ENCODE assay signal across 12 cellular contexts in the genomic region with DNA sequence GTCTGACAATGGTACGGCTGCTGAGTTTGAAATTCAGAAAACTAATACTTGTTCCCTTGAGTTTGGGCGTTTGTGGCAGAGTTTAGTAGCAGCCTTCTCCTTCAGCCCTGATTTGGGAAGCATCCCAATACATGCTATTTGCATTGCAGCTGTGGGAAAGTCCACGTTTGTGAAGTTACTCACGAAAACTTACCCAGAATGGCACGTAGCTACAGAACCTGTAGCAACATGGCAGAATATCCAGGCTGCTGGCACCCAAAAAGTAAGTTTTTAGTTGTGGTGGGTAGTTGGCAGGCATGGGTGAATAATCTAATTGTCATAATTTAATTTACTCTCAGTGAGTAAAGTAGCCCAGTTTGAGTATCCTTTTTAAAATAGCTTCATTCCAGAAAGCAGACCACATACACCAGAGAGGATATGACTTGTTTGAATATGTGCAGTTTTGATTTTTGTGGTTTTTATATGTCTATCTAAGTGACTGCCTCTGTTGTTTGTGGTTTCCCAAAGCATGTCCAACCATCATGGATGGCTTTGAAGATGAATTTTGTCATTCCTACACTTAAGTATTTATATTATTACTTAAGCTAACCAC. TPM values are rescaled to one million over a fixed set of nuclear protein-coding genes. Genes with fewer than 3 reads are reported as not detected.
A peak's percentile ranks its signal among the peaks of the same experiment; 100 is the strongest.
DNase-seq lines count a peak whose midpoint lies in the region; ATAC-seq, FAIRE-seq and TF ChIP-seq lines count a peak whose summit lies in the region.
"Had no signal": no experiment of that assay in that cellular context is flagged by ENCODE, and none has a peak within 500 bp of the region (broad histone marks: within the 10 kb centered on the region; RNA-seq: fewer than 3 reads in every experiment).

No MANE protein-coding gene starts in this region.

- no peak overlapping the region for H3K9ac ChIP-seq in GM23248
- H3K9ac ChIP-seq in keratinocyte (ENCODE audit: control insufficient read depth, extremely low read depth, insufficient read depth, low read length), result peak overlapping the region; percentile 43

- 74 to 75% methylated on average over 5 of the region's 5 CpGs for WGBS in GM23248 (ENCODE audit: low coverage in 1 of 2, low lambda C conversion rate in 2 of 2, missing lambda C conversion rate in 2 of 2), 2 experiments

- no peaks in the 10 kb centered on the region for H3K36me3 ChIP-seq in GM23248 (ENCODE audit: low read depth)
- peaks cover 3 to 17% of the 10 kb centered on the region in 2 experiments for H3K36me3 ChIP-seq in keratinocyte (ENCODE audit: control insufficient read depth in 2 of 2, extremely low read depth in 1 of 2, insufficient read depth in 2 of 2, low read length in 2 of 2)
- H3K36me3 ChIP-seq: right atrium auricular region had no signal

- no peak for TF ChIP-seq CTCF in keratinocyte (optimal IDR thresholded peaks at IDR 0.05 in 1 of 3, IDR thresholded peaks at IDR 0.05 in 1 of 3, conservative IDR thresholded peaks at IDR 0.05 in 1 of 3; ENCODE audit: extremely low read depth in 1 of 3, insufficient read depth in 2 of 3, low read length in 3 of 3)

- in situ Hi-C loops in GM23248 (cut with MboI), result no loop called here

- H3K79me2 ChIP-seq in GM23248 (ENCODE audit: insufficient read depth), result peaks cover 87% of the 10 kb centered on the region
- H3K79me2 ChIP-seq in keratinocyte (ENCODE audit: control insufficient read depth, insufficient read depth, low read length), result peaks cover 64% of the 10 kb centered on the region

- no peaks in the 10 kb centered on the region for H3K9me2 ChIP-seq in GM23248 (ENCODE audit: insufficient read depth)

- dilution Hi-C loops in keratinocyte (cut with MboI; ENCODE audit: extremely low pct_ligation_motif_present, low sequenced_read_pairs), result no loop called here

- no peaks in the 10 kb centered on the region for H3K9me1 ChIP-seq in keratinocyte (ENCODE audit: control insufficient read depth, extremely low read depth, insufficient read depth, low read length)

- H3K4me1 ChIP-seq in GM23248 (ENCODE audit: insufficient read depth) (peaks cover 46% of the 10 kb centered on the region), keratinocyte (ENCODE audit: control insufficient read depth, extremely low read depth, insufficient read depth, low read length) (peaks cover 61% of the 10 kb centered on the region)
- H3K4me1 ChIP-seq: right atrium auricular region had no signal

- FAIRE-seq in keratinocyte (lab: Jason Lieb, UNC), result peak; percentile 73
- no peak for FAIRE-seq in HTR-8/SVneo (lab: Jason Lieb, UNC)
- FAIRE-seq: TTC549 had no signal

- DNase-seq in AG08396 (ENCODE audit: low spot score) (peak; percentile 43), GM23248 (peak; percentile 80), amniotic epithelial cell (ENCODE audit: low read depth) (peak; percentile 71), keratinocyte (ENCODE audit: low read depth, low spot score) (no peak), left lobe of liver (ENCODE audit: low spot score) (no peak), inferior parietal cortex (ENCODE audit: extremely low spot score) (no peak), hypothalamus (lab: John Stamatoyannopoulos, UW) (no peak), HTR-8/SVneo (ENCODE audit: insufficient read length, low spot score) (no peak)
- DNase-seq: NCI-H187 had no signal

- no peak for ATAC-seq in left lobe of liver

- H3K27ac ChIP-seq in GM23248 (peak overlapping the region; percentile 8; the same call in 1 of the 2 replicates), keratinocyte (ENCODE audit: control insufficient read depth, insufficient read depth, low read length) (peak overlapping the region; percentile 85)
- H3K27ac ChIP-seq: right atrium auricular region had no signal

- H3F3A ChIP-seq in GM23248 (ENCODE audit: insufficient read depth), result peaks cover 50% of the 10 kb centered on the region

- H3K9me3 ChIP-seq in GM23248 (ENCODE audit: low read depth), result no peaks in the 10 kb centered on the region
- H3K9me3 ChIP-seq in keratinocyte (ENCODE audit: control insufficient read depth, low read depth, low read length), result no peaks in the 10 kb centered on the region
- H3K9me3 ChIP-seq: right atrium auricular region had no signal

- peaks cover 45% of the 10 kb centered on the region for H4K20me1 ChIP-seq in GM23248 (ENCODE audit: insufficient read depth)
- no peaks in the 10 kb centered on the region for H4K20me1 ChIP-seq in keratinocyte (ENCODE audit: control insufficient read depth, extremely low read depth, insufficient read depth, low read length)

- H3K4me2 ChIP-seq in GM23248 (ENCODE audit: unreplicated experiment), result no peak overlapping the region
- H3K4me2 ChIP-seq in keratinocyte (ENCODE audit: control insufficient read depth, extremely low read depth, insufficient read depth, low read depth, low read length), result peak overlapping the region; percentile 56

- H3K4me3 ChIP-seq in GM23248 (no peak overlapping the region), keratinocyte (ENCODE audit: control insufficient read depth in 2 of 3, extremely low read depth in 1 of 3, insufficient read depth in 2 of 3, low read depth in 1 of 3, low read length in 3 of 3) (no peak overlapping the region)
- H3K4me3 ChIP-seq: right atrium auricular region had no signal

- H2AFZ ChIP-seq in GM23248 (no peak overlapping the region), keratinocyte (ENCODE audit: control insufficient read depth, low read length) (no peak overlapping the region)

- no peaks in the 10 kb centered on the region for H3K27me3 ChIP-seq in GM23248 (replicated peaks; ENCODE audit: insufficient read depth)
- H3K27me3 ChIP-seq in keratinocyte (ENCODE audit: control insufficient read depth, extremely low read depth, insufficient read depth, low read length), result no peaks in the 10 kb centered on the region
- H3K27me3 ChIP-seq: right atrium auricular region had no signal

RNA-seq across cellular contexts. Expression of gene DGUOK, which starts 12.2 kb away (rescaled TPM):
- 50.9 and 59.2 TPM in 2 replicates for total RNA-seq in GM23248 (2014; rRNA removed; shearing (Covaris generic))
- polyA plus RNA-seq in GM23248 (2016; fragmentation: Nextera tagmentation; extraction: Ambion mirVana), result 116 and 126 TPM in 2 replicates
- polyA plus RNA-seq in keratinocyte, result 76.4 to 106 TPM (median 102 TPM) in 3 replicates
- 12.3 TPM for polyA plus RNA-seq in keratinocyte (2011; ENCODE audit: low read depth)
- 98.1 and 132 TPM in 2 replicates for polyA plus RNA-seq in keratinocyte (2011; cell fraction: cytosol; rRNA removed)
- polyA plus RNA-seq in keratinocyte (2011; cell fraction: nucleus; rRNA removed), result 50.9 and 59.2 TPM in 2 replicates
- 75.0 and 100 TPM in 2 replicates for polyA plus RNA-seq in keratinocyte (2012; ENCODE audit: low replicate concordance)
- polyA minus RNA-seq in keratinocyte, result 37.6 to 46.3 TPM (median 38.1 TPM) in 3 replicates
- polyA minus RNA-seq in keratinocyte (2011; cell fraction: cytosol; rRNA and poly(A)+ RNA removed), result 36.4 TPM
- polyA minus RNA-seq in keratinocyte (2011; cell fraction: nucleus; rRNA and poly(A)+ RNA removed), result 18.3 and 21.2 TPM in 2 replicates
- 14.7 TPM for total RNA-seq in left lobe of liver

RNA-seq across cellular contexts. Expression of gene TET3, which starts 45.9 kb away (rescaled TPM):
- 2.9 and 4.3 TPM in 2 replicates for total RNA-seq in GM23248 (2014; rRNA removed; shearing (Covaris generic))
- polyA plus RNA-seq in GM23248 (2016; fragmentation: Nextera tagmentation; extraction: Ambion mirVana) (1.3 TPM in 2 replicates), keratinocyte (1.8 to 3.2 TPM (median 2.9 TPM) in 3 replicates)
- polyA plus RNA-seq in keratinocyte (2011; ENCODE audit: low read depth), result 2.4 TPM
- polyA plus RNA-seq in keratinocyte (2011; cell fraction: cytosol; rRNA removed), result 1.1 and 1.5 TPM in 2 replicates
- 8.3 and 9.1 TPM in 2 replicates for polyA plus RNA-seq in keratinocyte (2011; cell fraction: nucleus; rRNA removed)
- 4.1 and 5.9 TPM in 2 replicates for polyA plus RNA-seq in keratinocyte (2012; ENCODE audit: low replicate concordance)
- 3.2 to 15.1 TPM (median 5.7 TPM) in 3 replicates for polyA minus RNA-seq in keratinocyte
- 2.5 TPM for polyA minus RNA-seq in keratinocyte (2011; cell fraction: cytosol; rRNA and poly(A)+ RNA removed)
- polyA minus RNA-seq in keratinocyte (2011; cell fraction: nucleus; rRNA and poly(A)+ RNA removed), result 8.2 and 13.5 TPM in 2 replicates
- total RNA-seq in left lobe of liver, result 7.3 TPM

RNA-seq across cellular contexts. Expression of gene ACTG2, which starts 46.0 kb away (rescaled TPM):
- not detected in 2 replicates for total RNA-seq in GM23248 (2014; rRNA removed; shearing (Covaris generic))
- not detected in 2 replicates for polyA plus RNA-seq in GM23248 (2016; fragmentation: Nextera tagmentation; extraction: Ambion mirVana)
- polyA plus RNA-seq in keratinocyte, result 0.12 to 0.18 TPM in 2 of 3 replicates, not detected in the other
- polyA plus RNA-seq in keratinocyte (2011; ENCODE audit: low read depth), result not detected
- polyA plus RNA-seq in keratinocyte (2011; cell fraction: cytosol; rRNA removed), result 0.26 and 0.69 TPM in 2 replicates
- polyA plus RNA-seq in keratinocyte (2011; cell fraction: nucleus; rRNA removed), result 0.47 and 0.93 TPM in 2 replicates
- not detected in 2 replicates for polyA plus RNA-seq in keratinocyte (2012; ENCODE audit: low replicate concordance)
- 0.30 TPM in 1 of 3 replicates, not detected in the others for polyA minus RNA-seq in keratinocyte
- polyA minus RNA-seq in keratinocyte (2011; cell fraction: cytosol; rRNA and poly(A)+ RNA removed), result not detected
- not detected in 2 replicates for polyA minus RNA-seq in keratinocyte (2011; cell fraction: nucleus; rRNA and poly(A)+ RNA removed)
- total RNA-seq in left lobe of liver, result 2.8 TPM
- total RNA-seq: lung microvascular endothelial cell had no signal

Comparison
In these comparisons a context has a peak if more than half of its experiments do, and no peak if none do; other contexts are left out.
1. DNase-seq: peak in AG08396 (single experiment), GM23248 (single experiment) and amniotic epithelial cell (single experiment); none in keratinocyte (single experiment), left lobe of liver (single experiment), inferior parietal cortex (single experiment), hypothalamus (0 of 51) and HTR-8/SVneo (single experiment).